8 cellular contexts compared by ENCODE assay signal in genomic region chr11:93662177-93662575, GRCh38. TPM values are rescaled to one million over a fixed set of nuclear protein-coding genes. Genes with fewer than 3 reads are reported as not detected.
DNase-seq lines count a peak whose midpoint lies in the region; ATAC-seq and TF ChIP-seq lines count a peak whose summit lies in the region.

No MANE protein-coding gene starts in this region.

- H3F3A ChIP-seq in neural progenitor cell (ENCODE audit: low read depth): peaks cover 3% of the 10 kb centered on the region

- no peaks in the 10 kb centered on the region for H3K9me3 ChIP-seq in CD4-positive, CD25-positive, alpha-beta regulatory T cell (ENCODE audit: control insufficient read depth in 2 of 2, low read length in 2 of 2)
- H3K9me3 ChIP-seq in MG63 (no peaks in the 10 kb centered on the region), neural progenitor cell (ENCODE audit: low read depth) (no peaks in the 10 kb centered on the region)

- H3K4me1 ChIP-seq in CD4-positive, CD25-positive, alpha-beta regulatory T cell (ENCODE audit: control insufficient read depth, insufficient read depth, low read length, poor library complexity, severe bottlenecking): peaks cover 24% of the 10 kb centered on the region
- H3K4me1 ChIP-seq in neural progenitor cell: peaks cover 11% of the 10 kb centered on the region

- no peak for DNase-seq in CD4-positive, CD25-positive, alpha-beta regulatory T cell
- no peak for DNase-seq in MG63
- peak; percentile 26 for DNase-seq in dermis blood vessel endothelial cell
- no peak for DNase-seq in neural progenitor cell (ENCODE audit: low spot score)
- no peak for DNase-seq in DMS79 treated with DMSO at 0.1 percent for 48 hours (lab: John Stamatoyannopoulos, UW)
- no peak for DNase-seq in globus pallidus (ENCODE audit: low spot score)
- no peak for DNase-seq in HuH-7.5 (ENCODE audit: low spot score)

- no peak for ATAC-seq in CD4-positive, CD25-positive, alpha-beta regulatory T cell (ENCODE audit: low read depth in 2 of 2)
- peak; percentile 9 for ATAC-seq in GM21367 (IDR thresholded peaks at IDR 0.05; ENCODE audit: unreplicated experiment)

- peak overlapping the region; percentile 78 for H3K4me2 ChIP-seq in neural progenitor cell

- no peaks in the 10 kb centered on the region for H3K27me3 ChIP-seq in CD4-positive, CD25-positive, alpha-beta regulatory T cell (ENCODE audit: control insufficient read depth, insufficient read depth, low read length)
- H3K27me3 ChIP-seq in MG63 (no peaks in the 10 kb centered on the region), neural progenitor cell (peaks cover 37% of the 10 kb centered on the region)

- no peaks in the 10 kb centered on the region for H3K9me3 Mint-ChIP-seq in CD4-positive, CD25-positive, alpha-beta regulatory T cell
- no peaks in the 10 kb centered on the region for H3K9me3 Mint-ChIP-seq in neural progenitor cell

- TF ChIP-seq CTCF in neural progenitor cell (IDR thresholded peaks at IDR 0.05): no peak

- H3K9ac ChIP-seq in neural progenitor cell: peak overlapping the region; percentile 44

- no peaks in the 10 kb centered on the region for H3K36me3 ChIP-seq in CD4-positive, CD25-positive, alpha-beta regulatory T cell (ENCODE audit: control insufficient read depth, insufficient read depth, low read length)
- H3K36me3 ChIP-seq in MG63 (peaks cover 14% of the 10 kb centered on the region), neural progenitor cell (no peaks in the 10 kb centered on the region)

- H3K4me3 ChIP-seq in CD4-positive, CD25-positive, alpha-beta regulatory T cell (ENCODE audit: low read depth, low read length): peak overlapping the region; percentile 93
- peak overlapping the region; percentile 86 for H3K4me3 ChIP-seq in MG63
- peak overlapping the region; percentile 69 for H3K4me3 ChIP-seq in neural progenitor cell

- H3K27ac Mint-ChIP-seq in CD4-positive, CD25-positive, alpha-beta regulatory T cell: peak overlapping the region; percentile 89 to 95 (median 89)
- peak overlapping the region; percentile 83 for H3K27ac Mint-ChIP-seq in neural progenitor cell

- no peaks in the 10 kb centered on the region for H3K27me3 Mint-ChIP-seq in CD4-positive, CD25-positive, alpha-beta regulatory T cell
- H3K27me3 Mint-ChIP-seq in neural progenitor cell (ENCODE audit: insufficient read depth, low read depth): no peaks in the 10 kb centered on the region

- peaks cover 41% of the 10 kb centered on the region for H3K79me2 ChIP-seq in neural progenitor cell (ENCODE audit: low read depth)

- H3K4me3 Mint-ChIP-seq in CD4-positive, CD25-positive, alpha-beta regulatory T cell: peak overlapping the region; percentile 89 to 94 (median 92)
- H3K4me3 Mint-ChIP-seq in neural progenitor cell: peak overlapping the region; percentile 92

- H3K36me3 Mint-ChIP-seq in CD4-positive, CD25-positive, alpha-beta regulatory T cell: no peaks in the 10 kb centered on the region
- peaks cover 8% of the 10 kb centered on the region for H3K36me3 Mint-ChIP-seq in neural progenitor cell

- H4K20me1 ChIP-seq in neural progenitor cell (ENCODE audit: low read depth): peaks cover 10% of the 10 kb centered on the region

- H3K4me1 Mint-ChIP-seq in CD4-positive, CD25-positive, alpha-beta regulatory T cell: peaks cover 24 to 52% (median 36%) of the 10 kb centered on the region in 4 donors
- peaks cover 13% of the 10 kb centered on the region for H3K4me1 Mint-ChIP-seq in neural progenitor cell

- peak overlapping the region; percentile 92 for H3K27ac ChIP-seq in CD4-positive, CD25-positive, alpha-beta regulatory T cell (ENCODE audit: insufficient read depth, low read length, poor library complexity, severe bottlenecking)
- H3K27ac ChIP-seq in neural progenitor cell: no peak overlapping the region

- peak overlapping the region; percentile 92 for H2AFZ ChIP-seq in neural progenitor cell (replicated peaks)

RNA-seq across cellular contexts. Expression of gene CEP295, which starts 0.7 kb away (rescaled TPM):
- total RNA-seq in CD4-positive, CD25-positive, alpha-beta regulatory T cell: 11.9 TPM
- polyA plus RNA-seq in CD4-positive, CD25-positive, alpha-beta regulatory T cell: 1 to 10 TPM; 1.2 to 1.7 (median 1.5) TPM
- total RNA-seq in MG63 (2014; rRNA removed; shearing (Covaris generic); ENCODE audit: low replicate concordance): 4.4 and 5.1 TPM in 2 replicates
- total RNA-seq in dermis blood vessel endothelial cell: 28.4 and 30.1 TPM in 2 replicates
- total RNA-seq in neural progenitor cell (ENCODE audit: low replicate concordance): 42.5 and 89.2 TPM in 2 replicates
